In genomic region chr2:79935771-79936657, GRCh38 we compare ENCODE assay signal across 1 cellular context.
TF ChIP-seq lines count a peak whose summit lies in the region.

No MANE protein-coding gene starts in this region.

TF ChIP-seq in K562, 482 proteins besides CTCF, POLR2A, EP300 and RAD21 (continued from another document):
- TF ChIP-seq DEAF1 (CRISPR knock-in tag; IDR thresholded peaks at IDR 0.05) (0 out of 2 replicates have a peak, but pooled peaks have one; percentile 16), NR3C1 (CRISPR knock-in tag; IDR thresholded peaks at IDR 0.05) (no peak), SLC30A9 (CRISPR knock-in tag; IDR thresholded peaks at IDR 0.05) (no peak), PHTF2 (CRISPR knock-in tag; IDR thresholded peaks at IDR 0.05) (no peak), ZNF316 (IDR thresholded peaks at IDR 0.05) (peak; percentile 49; the same call in 1 of the 2 replicates), CEBPG (CRISPR knock-in tag; IDR thresholded peaks at IDR 0.05) (peak; percentile 70), CEBPG (tag; conservative IDR thresholded peaks at IDR 0.05 in 1 of 2, IDR thresholded peaks at IDR 0.05 in 1 of 2) (peak; percentile 85 to 96), TRIM24 (IDR thresholded peaks at IDR 0.05) (peak; percentile 38 to 79; a peak in 2 of 4 replicates), NFE2 (IDR thresholded peaks at IDR 0.05; ENCODE audit: low read depth) (peak; percentile 78), ZNF511 (CRISPR knock-in tag; IDR thresholded peaks at IDR 0.05) (no peak), ZNF121 (CRISPR knock-in tag; conservative IDR thresholded peaks at IDR 0.05) (no peak), KAT8 (IDR thresholded peaks at IDR 0.05; ENCODE audit: low read depth) (no peak), GATAD2A (IDR thresholded peaks at IDR 0.05) (no peak), NCOA1 (IDR thresholded peaks at IDR 0.05; ENCODE audit: low read depth) (no peak), MAFF (IDR thresholded peaks at IDR 0.05; ENCODE audit: low read length) (peak; percentile 17; the same call in 1 of the 2 replicates), SAFB2 (IDR thresholded peaks at IDR 0.05; ENCODE audit: borderline replicate concordance, low read depth, low read length, severe bottlenecking) (no peak), TRIM28 (IDR thresholded peaks at IDR 0.05) (no peak), ARID3B (CRISPR knock-in tag; IDR thresholded peaks at IDR 0.05; ENCODE audit: borderline replicate concordance) (no peak), CSDE1 (IDR thresholded peaks at IDR 0.05) (no peak), E2F3 (CRISPR knock-in tag; IDR thresholded peaks at IDR 0.05) (no peak), KAT7 (CRISPR knock-in tag; IDR thresholded peaks at IDR 0.05; ENCODE audit: borderline replicate concordance) (no peak), ID3 (CRISPR knock-in tag; IDR thresholded peaks at IDR 0.05) (no peak), ID3 (tag; IDR thresholded peaks at IDR 0.05) (no peak), ZNF41 (CRISPR knock-in tag; conservative IDR thresholded peaks at IDR 0.05) (no peak), RHOXF2B (CRISPR knock-in tag; conservative IDR thresholded peaks at IDR 0.05) (no peak), ZNF644 (tag; IDR thresholded peaks at IDR 0.05; ENCODE audit: low read depth) (no peak), ZBED1 (IDR thresholded peaks at IDR 0.05) (no peak), ZNF699 (CRISPR knock-in tag; IDR thresholded peaks at IDR 0.05; ENCODE audit: insufficient replicate concordance) (no peak), CEBPB (tag; IDR thresholded peaks at IDR 0.05) (peak; percentile 97)
- TF ChIP-seq, protein P1, sequence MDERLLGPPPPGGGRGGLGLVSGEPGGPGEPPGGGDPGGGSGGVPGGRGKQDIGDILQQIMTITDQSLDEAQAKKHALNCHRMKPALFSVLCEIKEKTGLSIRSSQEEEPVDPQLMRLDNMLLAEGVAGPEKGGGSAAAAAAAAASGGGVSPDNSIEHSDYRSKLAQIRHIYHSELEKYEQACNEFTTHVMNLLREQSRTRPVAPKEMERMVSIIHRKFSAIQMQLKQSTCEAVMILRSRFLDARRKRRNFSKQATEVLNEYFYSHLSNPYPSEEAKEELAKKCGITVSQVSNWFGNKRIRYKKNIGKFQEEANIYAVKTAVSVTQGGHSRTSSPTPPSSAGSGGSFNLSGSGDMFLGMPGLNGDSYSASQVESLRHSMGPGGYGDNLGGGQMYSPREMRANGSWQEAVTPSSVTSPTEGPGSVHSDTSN (CRISPR knock-in tag; IDR thresholded peaks at IDR 0.05; ENCODE audit: low read depth), result no peak
- TF ChIP-seq, protein P1 (tag; conservative IDR thresholded peaks at IDR 0.05; ENCODE audit: low read depth), result no peak
- TF ChIP-seq, protein P2, sequence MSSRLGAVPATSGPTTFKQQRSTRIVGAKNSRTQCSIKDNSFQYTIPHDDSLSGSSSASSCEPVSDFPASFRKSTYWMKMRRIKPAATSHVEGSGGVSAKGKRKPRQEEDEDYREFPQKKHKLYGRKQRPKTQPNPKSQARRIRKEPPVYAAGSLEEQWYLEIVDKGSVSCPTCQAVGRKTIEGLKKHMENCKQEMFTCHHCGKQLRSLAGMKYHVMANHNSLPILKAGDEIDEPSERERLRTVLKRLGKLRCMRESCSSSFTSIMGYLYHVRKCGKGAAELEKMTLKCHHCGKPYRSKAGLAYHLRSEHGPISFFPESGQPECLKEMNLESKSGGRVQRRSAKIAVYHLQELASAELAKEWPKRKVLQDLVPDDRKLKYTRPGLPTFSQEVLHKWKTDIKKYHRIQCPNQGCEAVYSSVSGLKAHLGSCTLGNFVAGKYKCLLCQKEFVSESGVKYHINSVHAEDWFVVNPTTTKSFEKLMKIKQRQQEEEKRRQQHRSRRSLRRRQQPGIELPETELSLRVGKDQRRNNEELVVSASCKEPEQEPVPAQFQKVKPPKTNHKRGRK (tag; IDR thresholded peaks at IDR 0.05), result peak; percentile 94
- TF ChIP-seq, protein P3, sequence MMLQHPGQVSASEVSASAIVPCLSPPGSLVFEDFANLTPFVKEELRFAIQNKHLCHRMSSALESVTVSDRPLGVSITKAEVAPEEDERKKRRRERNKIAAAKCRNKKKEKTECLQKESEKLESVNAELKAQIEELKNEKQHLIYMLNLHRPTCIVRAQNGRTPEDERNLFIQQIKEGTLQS (IDR thresholded peaks at IDR 0.05), result peak; percentile 14; the same call in 1 of the 2 replicates
- TF ChIP-seq, protein P3 (CRISPR knock-in tag; conservative IDR thresholded peaks at IDR 0.05), result no peak
- TF ChIP-seq, protein P4, sequence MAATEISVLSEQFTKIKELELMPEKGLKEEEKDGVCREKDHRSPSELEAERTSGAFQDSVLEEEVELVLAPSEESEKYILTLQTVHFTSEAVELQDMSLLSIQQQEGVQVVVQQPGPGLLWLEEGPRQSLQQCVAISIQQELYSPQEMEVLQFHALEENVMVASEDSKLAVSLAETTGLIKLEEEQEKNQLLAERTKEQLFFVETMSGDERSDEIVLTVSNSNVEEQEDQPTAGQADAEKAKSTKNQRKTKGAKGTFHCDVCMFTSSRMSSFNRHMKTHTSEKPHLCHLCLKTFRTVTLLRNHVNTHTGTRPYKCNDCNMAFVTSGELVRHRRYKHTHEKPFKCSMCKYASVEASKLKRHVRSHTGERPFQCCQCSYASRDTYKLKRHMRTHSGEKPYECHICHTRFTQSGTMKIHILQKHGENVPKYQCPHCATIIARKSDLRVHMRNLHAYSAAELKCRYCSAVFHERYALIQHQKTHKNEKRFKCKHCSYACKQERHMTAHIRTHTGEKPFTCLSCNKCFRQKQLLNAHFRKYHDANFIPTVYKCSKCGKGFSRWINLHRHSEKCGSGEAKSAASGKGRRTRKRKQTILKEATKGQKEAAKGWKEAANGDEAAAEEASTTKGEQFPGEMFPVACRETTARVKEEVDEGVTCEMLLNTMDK (IDR thresholded peaks at IDR 0.05; ENCODE audit: borderline replicate concordance, insufficient read depth, low read depth, low read length, poor library complexity, severe bottlenecking), result peak; percentile 47
